ENCODE assay signal across 17 cellular contexts in the genomic region with DNA sequence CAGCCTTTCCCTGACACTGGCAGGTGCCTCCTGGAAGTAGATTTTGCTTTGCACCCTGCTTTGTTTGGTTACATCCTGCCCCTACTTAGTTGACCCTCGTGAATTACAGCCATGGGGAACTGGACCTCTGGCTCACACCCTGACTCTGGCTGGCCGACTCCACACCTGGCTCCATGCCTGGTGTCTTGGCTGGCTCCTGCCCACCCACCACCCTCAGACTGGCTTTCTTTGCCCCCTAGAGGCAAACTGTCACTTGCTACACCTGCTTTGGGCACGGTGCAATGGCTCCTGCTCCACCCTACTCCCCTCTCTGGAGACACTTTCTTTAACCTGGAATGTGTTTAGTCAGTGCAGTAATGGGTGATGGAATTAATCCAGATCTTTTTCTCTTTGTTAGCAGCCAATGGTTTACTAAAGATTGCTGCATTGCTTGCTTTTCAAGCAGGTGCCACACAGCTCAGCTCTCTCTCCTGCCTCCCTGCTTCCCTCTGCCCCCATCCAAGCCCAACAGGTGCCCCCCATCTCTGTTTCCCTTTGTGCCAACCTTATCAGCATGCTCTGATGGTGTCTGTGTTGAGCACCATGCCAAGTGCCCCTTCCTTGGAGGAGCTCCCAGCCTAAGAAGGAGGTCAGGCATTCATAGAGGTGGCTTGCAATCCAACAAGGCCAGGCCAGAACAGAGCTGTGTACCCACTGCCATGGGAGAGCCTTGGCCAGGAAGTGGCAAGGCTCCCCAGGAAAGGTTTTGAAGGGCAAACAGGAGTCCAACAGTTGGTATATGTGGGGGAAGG. TPM values are rescaled to one million over a fixed set of nuclear protein-coding genes. Genes with fewer than 3 reads are reported as not detected.
"Had no signal": no experiment of that assay in that cellular context is flagged by ENCODE, and none has a peak within 500 bp of the region (broad histone marks: within the 10 kb centered on the region; RNA-seq: fewer than 3 reads in every experiment).

No MANE protein-coding gene starts in this region.

- H3K4me3 Mint-ChIP-seq: activated B cell treated with CpG ODN at 0.5 μM for 24 hours; activated CD8-positive, alpha-beta T cell treated with anti-CD3 and anti-CD28 coated beads, Interleukin-2, amount 10 ng/mL, durations not matched to agents 7 days and 5 days; activated naive CD8-positive, alpha-beta T cell; stimulated activated memory B cell treated with anti-CD40 and anti-IgM and Interleukin-4, amounts not matched to agents 10 μg/mL and 1 μg/mL and 100 μg/mL, for 72 hours had no signal

- H3K4me1 Mint-ChIP-seq: activated B cell treated with CpG ODN at 0.5 μM for 24 hours; stimulated activated memory B cell treated with anti-CD40 and anti-IgM and Interleukin-4, amounts not matched to agents 10 μg/mL and 1 μg/mL and 100 μg/mL, for 72 hours had no signal

- ATAC-seq: activated CD8-positive, alpha-beta T cell treated with anti-CD3 and anti-CD28 coated beads, Interleukin-2, amount 10 ng/mL, durations not matched to agents 7 days and 5 days; body of pancreas; foreskin keratinocyte; pancreas; stimulated activated memory B cell treated with anti-CD40 and anti-IgM and Interleukin-4, amounts not matched to agents 10 μg/mL and 1 μg/mL and 100 μg/mL, for 72 hours had no signal

- H3K27ac ChIP-seq: body of pancreas, foreskin keratinocyte, pancreas had no signal

- DNase-seq: activated B cell treated with CpG ODN at 0.5 μM for 24 hours; activated CD4-positive, alpha-beta T cell treated with anti-CD3 and anti-CD28 coated beads for 48 hours; activated CD8-positive, alpha-beta memory T cell treated with anti-CD3 and anti-CD28 coated beads, Interleukin-2, amount 50 U/mL, for 4 hours; activated CD8-positive, alpha-beta T cell treated with anti-CD3 and anti-CD28 coated beads, Interleukin-2, amount 10 ng/mL, durations not matched to agents 7 days and 5 days; activated effector memory CD4-positive, alpha-beta T cell treated with anti-CD3 and anti-CD28 coated beads, Interleukin-2, amount 50 U/mL, for 16 hours; activated T-cell treated with anti-CD3 and anti-CD28 coated beads, Interleukin-2, amount 50 U/mL, for 48 hours; amniotic stem cell; body of pancreas; effector memory CD4-positive, alpha-beta T cell; foreskin keratinocyte; glutamatergic neuron; mesendoderm; pancreas; stimulated activated CD4-positive, alpha-beta T cell treated with anti-CD3 and anti-CD28 coated beads, Interleukin-2, amount 100 ng/mL, for 48 hours had no signal

- H3K36me3 Mint-ChIP-seq: activated naive CD8-positive, alpha-beta T cell; stimulated activated memory B cell treated with anti-CD40 and anti-IgM and Interleukin-4, amounts not matched to agents 10 μg/mL and 1 μg/mL and 100 μg/mL, for 72 hours had no signal

- H3K9me3 Mint-ChIP-seq: activated B cell treated with CpG ODN at 0.5 μM for 24 hours; stimulated activated memory B cell treated with anti-CD40 and anti-IgM and Interleukin-4, amounts not matched to agents 10 μg/mL and 1 μg/mL and 100 μg/mL, for 72 hours had no signal

- H3K27ac Mint-ChIP-seq: activated B cell treated with CpG ODN at 0.5 μM for 24 hours; activated CD8-positive, alpha-beta T cell treated with anti-CD3 and anti-CD28 coated beads, Interleukin-2, amount 10 ng/mL, durations not matched to agents 7 days and 5 days; activated naive CD8-positive, alpha-beta T cell; stimulated activated memory B cell treated with anti-CD40 and anti-IgM and Interleukin-4, amounts not matched to agents 10 μg/mL and 1 μg/mL and 100 μg/mL, for 72 hours had no signal

RNA-seq across cellular contexts. Expression of gene RASGRF1, which starts 38.4 kb away (rescaled TPM):
- total RNA-seq: activated CD8-positive, alpha-beta T cell treated with anti-CD3 and anti-CD28 coated beads, Interleukin-2, amount 10 ng/mL, durations not matched to agents 7 days and 5 days; T-helper 2 cell treated with Interferon-gamma antibody and Interleukin-4, amounts not matched to agents 100 ng/mL and 5 ng/mL, for 36 hours had no signal
